1 cellular context compared by ENCODE assay signal in the genomic region with DNA sequence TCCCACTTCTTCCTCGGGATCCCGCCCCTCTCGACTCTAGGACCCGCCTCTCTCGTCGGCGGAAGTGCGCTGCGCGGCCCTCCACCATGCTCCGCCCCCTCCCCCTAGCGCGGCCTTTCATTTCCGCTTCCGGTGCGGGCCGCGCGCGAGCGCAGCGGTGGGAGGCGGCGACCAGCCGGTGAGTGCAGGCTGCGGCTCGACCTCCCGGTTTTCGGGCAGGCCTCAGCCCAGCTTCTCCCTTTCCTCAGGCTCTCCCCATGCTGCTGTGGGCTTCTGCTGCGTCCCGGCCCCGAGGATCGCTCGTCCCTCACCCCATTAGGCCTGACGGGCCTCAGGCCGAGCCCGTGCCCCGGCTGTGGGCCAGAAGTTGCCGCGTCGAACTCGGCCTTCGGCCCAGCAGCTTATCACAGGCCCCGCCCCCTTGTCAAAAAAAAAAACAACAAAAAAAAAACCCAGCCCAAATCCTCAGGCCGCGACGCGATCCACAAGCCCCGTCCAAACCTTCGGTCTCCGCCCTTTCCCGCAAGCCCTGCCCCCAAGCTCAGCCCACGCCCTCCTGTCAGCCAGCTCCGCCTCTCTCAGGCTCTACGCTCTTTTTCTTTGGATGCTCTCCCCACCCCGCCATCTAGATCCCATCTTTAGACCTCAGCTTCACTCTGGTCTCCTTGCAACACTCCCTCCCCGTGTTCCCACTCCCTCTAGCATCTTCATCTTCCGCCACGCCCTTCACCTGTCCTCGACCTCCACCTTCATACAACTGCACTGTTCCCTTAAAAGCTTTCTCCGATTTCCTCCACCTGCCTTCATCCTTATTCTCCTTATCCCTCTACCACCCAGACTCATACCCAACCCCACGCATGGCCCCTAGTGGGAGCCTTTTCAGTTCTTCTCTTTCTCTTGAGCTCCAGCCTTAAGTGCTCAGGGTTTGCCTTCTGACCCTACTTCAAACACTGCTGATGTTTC.
A peak's percentile ranks its signal among the peaks of the same experiment; 100 is the strongest.
TF ChIP-seq lines count a peak whose summit lies in the region.

A gene with protein sequence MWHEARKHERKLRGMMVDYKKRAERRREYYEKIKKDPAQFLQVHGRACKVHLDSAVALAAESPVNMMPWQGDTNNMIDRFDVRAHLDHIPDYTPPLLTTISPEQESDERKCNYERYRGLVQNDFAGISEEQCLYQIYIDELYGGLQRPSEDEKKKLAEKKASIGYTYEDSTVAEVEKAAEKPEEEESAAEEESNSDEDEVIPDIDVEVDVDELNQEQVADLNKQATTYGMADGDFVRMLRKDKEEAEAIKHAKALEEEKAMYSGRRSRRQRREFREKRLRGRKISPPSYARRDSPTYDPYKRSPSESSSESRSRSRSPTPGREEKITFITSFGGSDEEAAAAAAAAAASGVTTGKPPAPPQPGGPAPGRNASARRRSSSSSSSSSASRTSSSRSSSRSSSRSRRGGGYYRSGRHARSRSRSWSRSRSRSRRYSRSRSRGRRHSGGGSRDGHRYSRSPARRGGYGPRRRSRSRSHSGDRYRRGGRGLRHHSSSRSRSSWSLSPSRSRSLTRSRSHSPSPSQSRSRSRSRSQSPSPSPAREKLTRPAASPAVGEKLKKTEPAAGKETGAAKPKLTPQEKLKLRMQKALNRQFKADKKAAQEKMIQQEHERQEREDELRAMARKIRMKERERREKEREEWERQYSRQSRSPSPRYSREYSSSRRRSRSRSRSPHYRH (plus strand): TSS at position 115 of the 963 bp plus-strand sequence. CDS start 1,168 bp downstream, outside the sequence.

TF ChIP-seq in HepG2, 621 proteins besides CTCF, POLR2A, EP300 and RAD21 (continued from another document):
- TF ChIP-seq, protein P1, sequence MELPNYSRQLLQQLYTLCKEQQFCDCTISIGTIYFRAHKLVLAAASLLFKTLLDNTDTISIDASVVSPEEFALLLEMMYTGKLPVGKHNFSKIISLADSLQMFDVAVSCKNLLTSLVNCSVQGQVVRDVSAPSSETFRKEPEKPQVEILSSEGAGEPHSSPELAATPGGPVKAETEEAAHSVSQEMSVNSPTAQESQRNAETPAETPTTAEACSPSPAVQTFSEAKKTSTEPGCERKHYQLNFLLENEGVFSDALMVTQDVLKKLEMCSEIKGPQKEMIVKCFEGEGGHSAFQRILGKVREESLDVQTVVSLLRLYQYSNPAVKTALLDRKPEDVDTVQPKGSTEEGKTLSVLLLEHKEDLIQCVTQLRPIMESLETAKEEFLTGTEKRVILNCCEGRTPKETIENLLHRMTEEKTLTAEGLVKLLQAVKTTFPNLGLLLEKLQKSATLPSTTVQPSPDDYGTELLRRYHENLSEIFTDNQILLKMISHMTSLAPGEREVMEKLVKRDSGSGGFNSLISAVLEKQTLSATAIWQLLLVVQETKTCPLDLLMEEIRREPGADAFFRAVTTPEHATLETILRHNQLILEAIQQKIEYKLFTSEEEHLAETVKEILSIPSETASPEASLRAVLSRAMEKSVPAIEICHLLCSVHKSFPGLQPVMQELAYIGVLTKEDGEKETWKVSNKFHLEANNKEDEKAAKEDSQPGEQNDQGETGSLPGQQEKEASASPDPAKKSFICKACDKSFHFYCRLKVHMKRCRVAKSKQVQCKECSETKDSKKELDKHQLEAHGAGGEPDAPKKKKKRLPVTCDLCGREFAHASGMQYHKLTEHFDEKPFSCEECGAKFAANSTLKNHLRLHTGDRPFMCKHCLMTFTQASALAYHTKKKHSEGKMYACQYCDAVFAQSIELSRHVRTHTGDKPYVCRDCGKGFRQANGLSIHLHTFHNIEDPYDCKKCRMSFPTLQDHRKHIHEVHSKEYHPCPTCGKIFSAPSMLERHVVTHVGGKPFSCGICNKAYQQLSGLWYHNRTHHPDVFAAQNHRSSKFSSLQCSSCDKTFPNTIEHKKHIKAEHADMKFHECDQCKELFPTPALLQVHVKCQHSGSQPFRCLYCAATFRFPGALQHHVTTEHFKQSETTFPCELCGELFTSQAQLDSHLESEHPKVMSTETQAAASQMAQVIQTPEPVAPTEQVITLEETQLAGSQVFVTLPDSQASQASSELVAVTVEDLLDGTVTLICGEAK (IDR thresholded peaks at IDR 0.05): peak; percentile 87
- TF ChIP-seq, protein P1 (CRISPR knock-in tag; IDR thresholded peaks at IDR 0.05): no peak
- TF ChIP-seq POLR2G (IDR thresholded peaks at IDR 0.05; ENCODE audit: low read depth, low read length) (peak; percentile 95), ZNF44 (CRISPR knock-in tag; IDR thresholded peaks at IDR 0.05) (no peak), TAF1 (CRISPR knock-in tag; IDR thresholded peaks at IDR 0.05) (peak; percentile 89), PRMT3 (CRISPR knock-in tag; IDR thresholded peaks at IDR 0.05; ENCODE audit: borderline replicate concordance, low read depth) (no peak), ZNF772 (CRISPR knock-in tag; IDR thresholded peaks at IDR 0.05) (peak; percentile 28; the same call in 1 of the 2 replicates), PITX1 (CRISPR knock-in tag; IDR thresholded peaks at IDR 0.05) (peak; percentile 79), TBX2 (CRISPR knock-in tag; IDR thresholded peaks at IDR 0.05; ENCODE audit: borderline replicate concordance) (peak; percentile 45; the same call in 1 of the 2 replicates), MTA1 (CRISPR knock-in tag; IDR thresholded peaks at IDR 0.05; ENCODE audit: borderline replicate concordance) (no peak), ZNF720 (CRISPR knock-in tag; IDR thresholded peaks at IDR 0.05) (no peak), ZMYM2 (CRISPR knock-in tag; IDR thresholded peaks at IDR 0.05) (no peak)
- TF ChIP-seq, protein P2, sequence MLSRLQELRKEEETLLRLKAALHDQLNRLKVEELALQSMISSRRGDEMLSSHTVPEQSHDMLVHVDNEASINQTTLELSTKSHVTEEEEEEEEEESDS (CRISPR knock-in tag; IDR thresholded peaks at IDR 0.05; ENCODE audit: borderline replicate concordance): no peak
- TF ChIP-seq, protein P3, sequence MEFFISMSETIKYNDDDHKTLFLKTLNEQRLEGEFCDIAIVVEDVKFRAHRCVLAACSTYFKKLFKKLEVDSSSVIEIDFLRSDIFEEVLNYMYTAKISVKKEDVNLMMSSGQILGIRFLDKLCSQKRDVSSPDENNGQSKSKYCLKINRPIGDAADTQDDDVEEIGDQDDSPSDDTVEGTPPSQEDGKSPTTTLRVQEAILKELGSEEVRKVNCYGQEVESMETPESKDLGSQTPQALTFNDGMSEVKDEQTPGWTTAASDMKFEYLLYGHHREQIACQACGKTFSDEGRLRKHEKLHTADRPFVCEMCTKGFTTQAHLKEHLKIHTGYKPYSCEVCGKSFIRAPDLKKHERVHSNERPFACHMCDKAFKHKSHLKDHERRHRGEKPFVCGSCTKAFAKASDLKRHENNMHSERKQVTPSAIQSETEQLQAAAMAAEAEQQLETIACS (CRISPR knock-in tag; IDR thresholded peaks at IDR 0.05): peak; percentile 57
TF ChIP-seq in HepG2: peak in this region for 255.
